Comparison of ENCODE assay signal across 1 cellular context in the genomic region with DNA sequence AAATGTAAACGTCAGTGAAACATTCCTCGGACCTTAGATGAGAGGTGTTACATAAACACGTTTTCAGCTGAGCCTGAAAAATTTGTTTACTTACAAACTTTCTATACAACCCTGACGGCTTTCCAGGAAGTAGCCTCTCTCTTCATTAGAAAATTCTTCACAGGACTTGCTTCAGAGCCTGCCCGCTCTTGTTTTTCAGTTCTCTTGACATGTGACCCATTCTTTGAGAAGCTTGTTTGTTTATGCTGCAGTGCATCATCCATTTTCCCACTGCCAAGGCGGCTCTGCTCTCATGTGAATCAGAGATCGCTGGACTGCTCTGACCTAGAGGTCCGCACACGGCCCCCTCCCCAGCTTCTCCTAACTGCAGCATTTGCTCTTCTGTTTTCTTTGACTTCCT.
A peak's percentile ranks its signal among the peaks of the same experiment; 100 is the strongest.
TF ChIP-seq lines count a peak whose summit lies in the region.

No MANE protein-coding gene starts in this region.

TF ChIP-seq in HepG2, 621 proteins besides CTCF, POLR2A, EP300 and RAD21 (continued from another document):
- TF ChIP-seq, protein P1, sequence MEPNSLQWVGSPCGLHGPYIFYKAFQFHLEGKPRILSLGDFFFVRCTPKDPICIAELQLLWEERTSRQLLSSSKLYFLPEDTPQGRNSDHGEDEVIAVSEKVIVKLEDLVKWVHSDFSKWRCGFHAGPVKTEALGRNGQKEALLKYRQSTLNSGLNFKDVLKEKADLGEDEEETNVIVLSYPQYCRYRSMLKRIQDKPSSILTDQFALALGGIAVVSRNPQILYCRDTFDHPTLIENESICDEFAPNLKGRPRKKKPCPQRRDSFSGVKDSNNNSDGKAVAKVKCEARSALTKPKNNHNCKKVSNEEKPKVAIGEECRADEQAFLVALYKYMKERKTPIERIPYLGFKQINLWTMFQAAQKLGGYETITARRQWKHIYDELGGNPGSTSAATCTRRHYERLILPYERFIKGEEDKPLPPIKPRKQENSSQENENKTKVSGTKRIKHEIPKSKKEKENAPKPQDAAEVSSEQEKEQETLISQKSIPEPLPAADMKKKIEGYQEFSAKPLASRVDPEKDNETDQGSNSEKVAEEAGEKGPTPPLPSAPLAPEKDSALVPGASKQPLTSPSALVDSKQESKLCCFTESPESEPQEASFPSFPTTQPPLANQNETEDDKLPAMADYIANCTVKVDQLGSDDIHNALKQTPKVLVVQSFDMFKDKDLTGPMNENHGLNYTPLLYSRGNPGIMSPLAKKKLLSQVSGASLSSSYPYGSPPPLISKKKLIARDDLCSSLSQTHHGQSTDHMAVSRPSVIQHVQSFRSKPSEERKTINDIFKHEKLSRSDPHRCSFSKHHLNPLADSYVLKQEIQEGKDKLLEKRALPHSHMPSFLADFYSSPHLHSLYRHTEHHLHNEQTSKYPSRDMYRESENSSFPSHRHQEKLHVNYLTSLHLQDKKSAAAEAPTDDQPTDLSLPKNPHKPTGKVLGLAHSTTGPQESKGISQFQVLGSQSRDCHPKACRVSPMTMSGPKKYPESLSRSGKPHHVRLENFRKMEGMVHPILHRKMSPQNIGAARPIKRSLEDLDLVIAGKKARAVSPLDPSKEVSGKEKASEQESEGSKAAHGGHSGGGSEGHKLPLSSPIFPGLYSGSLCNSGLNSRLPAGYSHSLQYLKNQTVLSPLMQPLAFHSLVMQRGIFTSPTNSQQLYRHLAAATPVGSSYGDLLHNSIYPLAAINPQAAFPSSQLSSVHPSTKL (CRISPR knock-in tag; IDR thresholded peaks at IDR 0.05), result 0 out of 2 replicates have a peak, but pooled peaks have one; percentile 7
- TF ChIP-seq BCL6 (CRISPR knock-in tag; IDR thresholded peaks at IDR 0.05) (peak; percentile 52), MAFK (conservative IDR thresholded peaks at IDR 0.05 in 1 of 2, IDR thresholded peaks at IDR 0.05 in 1 of 2; ENCODE audit: low read length in 2 of 2) (0 out of 4 replicates have a peak, but pooled peaks of 1 of the 2 experiments have one; percentile 3), TCF7 (IDR thresholded peaks at IDR 0.05; ENCODE audit: low read depth) (no peak)
